ENCODE assay signal across 6 cellular contexts in genomic region chr11:65613091-65613928, GRCh38. TPM values are rescaled to one million over a fixed set of nuclear protein-coding genes. Genes with fewer than 3 reads are reported as not detected.
A peak's percentile ranks its signal among the peaks of the same experiment; 100 is the strongest.
DNase-seq lines count a peak whose midpoint lies in the region; ATAC-seq lines count a peak whose summit lies in the region.

No MANE protein-coding gene starts in this region.

- no peaks in the 10 kb centered on the region for H3K27me3 ChIP-seq in GM23248 (replicated peaks; ENCODE audit: insufficient read depth)

- H3K27me3 Mint-ChIP-seq in memory B cell = no peaks in the 10 kb centered on the region

- DNase-seq in GM23248 (peak; percentile 52), memory B cell (ENCODE audit: low spot score in 2 of 2) (no peak), activated gamma-delta T cell (lab: John Stamatoyannopoulos, UW) (no peak), NCI-H510A (lab: John Stamatoyannopoulos, UW) (no peak)
- DNase-seq in activated naive CD4-positive, alpha-beta T cell treated with anti-CD3 and anti-CD28 coated beads, Interleukin-2, amount 50 U/mL, for 72 hours (ENCODE audit: low spot score in 2 of 2) = no peak

- H3K36me3 ChIP-seq in GM23248 (ENCODE audit: low read depth) = no peaks in the 10 kb centered on the region

- peaks cover 31% of the 10 kb centered on the region for H3K4me1 ChIP-seq in GM23248 (ENCODE audit: insufficient read depth)

- in situ Hi-C loops in GM23248 (cut with MboI) = no loop called here

- peaks cover 5% of the 10 kb centered on the region; the same call in 1 of the 2 replicates for H3F3A ChIP-seq in GM23248 (ENCODE audit: insufficient read depth)

- no peaks in the 10 kb centered on the region for H3K9me3 Mint-ChIP-seq in activated naive CD4-positive, alpha-beta T cell treated with anti-CD3 and anti-CD28 coated beads, Interleukin-2, amount 50 U/mL, for 72 hours
- H3K9me3 Mint-ChIP-seq in memory B cell = no peaks in the 10 kb centered on the region

- H3K27ac ChIP-seq in GM23248 = peak overlapping the region; percentile 77

- peaks cover 41% of the 10 kb centered on the region for H3K4me1 Mint-ChIP-seq in memory B cell

- H3K36me3 Mint-ChIP-seq in activated naive CD4-positive, alpha-beta T cell treated with anti-CD3 and anti-CD28 coated beads, Interleukin-2, amount 50 U/mL, for 72 hours = peaks cover 30 to 34% of the 10 kb centered on the region in 2 donors
- peaks cover 11% of the 10 kb centered on the region for H3K36me3 Mint-ChIP-seq in memory B cell

- H3K79me2 ChIP-seq in GM23248 (ENCODE audit: insufficient read depth) = peaks cover 85% of the 10 kb centered on the region

- H3K9me2 ChIP-seq in GM23248 (ENCODE audit: insufficient read depth) = no peaks in the 10 kb centered on the region

- peak overlapping the region; percentile 71 for H2AFZ ChIP-seq in GM23248

- H3K27ac Mint-ChIP-seq in activated naive CD4-positive, alpha-beta T cell treated with anti-CD3 and anti-CD28 coated beads, Interleukin-2, amount 50 U/mL, for 72 hours = peak overlapping the region; percentile 84 to 89
- peak overlapping the region; percentile 87 for H3K27ac Mint-ChIP-seq in memory B cell

- no peak for ATAC-seq in activated naive CD4-positive, alpha-beta T cell treated with anti-CD3 and anti-CD28 coated beads, Interleukin-2, amount 50 U/mL, for 72 hours
- ATAC-seq in memory B cell (ENCODE audit: low read depth) (no peak), HG03342 (IDR thresholded peaks at IDR 0.05; ENCODE audit: unreplicated experiment) (no peak)

- H4K20me1 ChIP-seq in GM23248 (ENCODE audit: insufficient read depth) = no peaks in the 10 kb centered on the region

- 15 to 19% methylated on average over 35 to 40 of the region's 43 CpGs for WGBS in GM23248 (ENCODE audit: low coverage in 1 of 2, low lambda C conversion rate in 2 of 2, missing lambda C conversion rate in 2 of 2), 2 experiments

- peak overlapping the region; percentile 97 for H3K4me2 ChIP-seq in GM23248 (ENCODE audit: unreplicated experiment)

- H3K4me3 Mint-ChIP-seq in memory B cell = peak overlapping the region; percentile 95

- H3K9me3 ChIP-seq in GM23248 (ENCODE audit: low read depth) = no peaks in the 10 kb centered on the region

- H3K4me3 ChIP-seq in GM23248 = peak overlapping the region; percentile 85

- peak overlapping the region; percentile 88 for H3K9ac ChIP-seq in GM23248

RNA-seq across cellular contexts. Expression of gene MAP3K11, which starts 0.7 kb away (rescaled TPM):
- total RNA-seq in GM23248 (2014; rRNA removed; shearing (Covaris generic)) = 17.6 and 24.7 TPM in 2 replicates
- polyA plus RNA-seq in GM23248 (2016; fragmentation: Nextera tagmentation; extraction: Ambion mirVana) = 9.5 and 10.6 TPM in 2 replicates
- total RNA-seq in activated naive CD4-positive, alpha-beta T cell treated with anti-CD3 and anti-CD28 coated beads, Interleukin-2, amount 50 U/mL, for 72 hours = 10 to 100 TPM; 73.6 to 76.5 TPM

RNA-seq across cellular contexts. Expression of gene PCNX3, which starts 2.3 kb away (rescaled TPM):
- total RNA-seq in GM23248 (2014; rRNA removed; shearing (Covaris generic)) = 23.5 and 30.2 TPM in 2 replicates
- 8.1 and 8.6 TPM in 2 replicates for polyA plus RNA-seq in GM23248 (2016; fragmentation: Nextera tagmentation; extraction: Ambion mirVana)
- total RNA-seq in activated naive CD4-positive, alpha-beta T cell treated with anti-CD3 and anti-CD28 coated beads, Interleukin-2, amount 50 U/mL, for 72 hours = 10 to 100 TPM; 34.8 to 48.1 TPM

RNA-seq across cellular contexts. Expression of gene KCNK7, which starts 17.7 kb away (rescaled TPM):
- total RNA-seq in GM23248 (2014; rRNA removed; shearing (Covaris generic)) = not detected in 2 replicates
- not detected in 2 replicates for polyA plus RNA-seq in GM23248 (2016; fragmentation: Nextera tagmentation; extraction: Ambion mirVana)
- under 1 TPM; 0.66 to 0.74 TPM for total RNA-seq in activated naive CD4-positive, alpha-beta T cell treated with anti-CD3 and anti-CD28 coated beads, Interleukin-2, amount 50 U/mL, for 72 hours

RNA-seq across cellular contexts. Expression of gene SIPA1, which starts 24.6 kb away (rescaled TPM):
- total RNA-seq in GM23248 (2014; rRNA removed; shearing (Covaris generic)) = 15.9 and 16.6 TPM in 2 replicates
- polyA plus RNA-seq in GM23248 (2016; fragmentation: Nextera tagmentation; extraction: Ambion mirVana) = 10.8 and 13.0 TPM in 2 replicates
- total RNA-seq in activated naive CD4-positive, alpha-beta T cell treated with anti-CD3 and anti-CD28 coated beads, Interleukin-2, amount 50 U/mL, for 72 hours = 100 to 1,000 TPM; 185 to 203 TPM

RNA-seq across cellular contexts. Expression of gene EHBP1L1, which starts 37.5 kb away (rescaled TPM):
- 85.5 and 88.5 TPM in 2 replicates for total RNA-seq in GM23248 (2014; rRNA removed; shearing (Covaris generic))
- 11.5 and 12.6 TPM in 2 replicates for polyA plus RNA-seq in GM23248 (2016; fragmentation: Nextera tagmentation; extraction: Ambion mirVana)
- total RNA-seq in activated naive CD4-positive, alpha-beta T cell treated with anti-CD3 and anti-CD28 coated beads, Interleukin-2, amount 50 U/mL, for 72 hours = 100 to 1,000 TPM; 101 to 144 TPM
